8 cellular contexts compared by ENCODE assay signal in genomic region chr12:7862301-7862700, GRCh38. TPM values are rescaled to one million over a fixed set of nuclear protein-coding genes. Genes with fewer than 3 reads are reported as not detected.
"Had no signal": no experiment of that assay in that cellular context is flagged by ENCODE, and none has a peak within 500 bp of the region (broad histone marks: within the 10 kb centered on the region; RNA-seq: fewer than 3 reads in every experiment).

No MANE protein-coding gene starts in this region.

RNA-seq across cellular contexts. Expression of gene SLC2A14, which starts 10.4 kb away (rescaled TPM):
- total RNA-seq: kidney epithelial cell, left ventricle myocardium inferior, lung microvascular endothelial cell, occipital lobe, vagina had no signal
- polyA plus RNA-seq: heart right ventricle, neural cell, spleen had no signal
